1 cellular context compared by ENCODE assay signal in the genomic region with DNA sequence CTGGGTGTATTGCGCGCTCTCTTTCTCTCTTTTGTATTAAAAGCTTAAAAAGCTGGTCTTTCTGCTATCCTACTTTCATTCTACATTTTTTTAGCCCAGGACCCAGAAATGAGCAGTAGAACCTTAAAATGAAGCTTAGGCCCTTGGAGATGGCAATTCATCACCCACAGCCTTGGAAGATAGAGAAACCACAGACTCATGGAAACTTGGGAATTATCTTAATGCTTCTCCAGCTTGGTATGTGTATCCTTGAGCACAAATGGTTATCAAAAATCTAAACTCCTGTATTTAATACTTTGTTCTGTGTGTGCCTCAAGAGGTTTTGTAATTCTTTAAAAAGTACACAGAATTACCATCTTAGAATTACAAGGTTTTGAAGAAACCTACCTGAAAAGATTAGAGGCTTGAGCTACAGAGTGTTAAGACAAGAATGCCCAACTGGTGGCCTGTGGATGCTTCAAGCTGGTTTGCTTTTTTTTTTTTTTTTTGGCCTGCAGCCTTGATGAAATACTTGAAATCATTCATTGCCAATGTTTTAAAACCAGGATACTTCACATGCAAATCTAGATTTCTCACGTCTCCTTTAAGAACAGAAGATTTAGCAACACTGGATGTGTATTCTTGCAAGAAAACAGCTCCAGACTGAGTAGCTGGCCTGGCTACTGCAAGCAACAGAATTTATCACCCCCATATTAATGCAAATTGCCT.
TF ChIP-seq lines count a peak whose summit lies in the region.

No MANE protein-coding gene starts in this region.

TF ChIP-seq in WTC11, 78 proteins besides CTCF, POLR2A, EP300 and RAD21 (continued from another document):
- TF ChIP-seq, protein P1, sequence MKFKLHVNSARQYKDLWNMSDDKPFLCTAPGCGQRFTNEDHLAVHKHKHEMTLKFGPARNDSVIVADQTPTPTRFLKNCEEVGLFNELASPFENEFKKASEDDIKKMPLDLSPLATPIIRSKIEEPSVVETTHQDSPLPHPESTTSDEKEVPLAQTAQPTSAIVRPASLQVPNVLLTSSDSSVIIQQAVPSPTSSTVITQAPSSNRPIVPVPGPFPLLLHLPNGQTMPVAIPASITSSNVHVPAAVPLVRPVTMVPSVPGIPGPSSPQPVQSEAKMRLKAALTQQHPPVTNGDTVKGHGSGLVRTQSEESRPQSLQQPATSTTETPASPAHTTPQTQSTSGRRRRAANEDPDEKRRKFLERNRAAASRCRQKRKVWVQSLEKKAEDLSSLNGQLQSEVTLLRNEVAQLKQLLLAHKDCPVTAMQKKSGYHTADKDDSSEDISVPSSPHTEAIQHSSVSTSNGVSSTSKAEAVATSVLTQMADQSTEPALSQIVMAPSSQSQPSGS (CRISPR knock-in tag; IDR thresholded peaks at IDR 0.05; ENCODE audit: borderline replicate concordance, low read depth): no peak
